ENCODE assay signal across 1 cellular context in the genomic region with DNA sequence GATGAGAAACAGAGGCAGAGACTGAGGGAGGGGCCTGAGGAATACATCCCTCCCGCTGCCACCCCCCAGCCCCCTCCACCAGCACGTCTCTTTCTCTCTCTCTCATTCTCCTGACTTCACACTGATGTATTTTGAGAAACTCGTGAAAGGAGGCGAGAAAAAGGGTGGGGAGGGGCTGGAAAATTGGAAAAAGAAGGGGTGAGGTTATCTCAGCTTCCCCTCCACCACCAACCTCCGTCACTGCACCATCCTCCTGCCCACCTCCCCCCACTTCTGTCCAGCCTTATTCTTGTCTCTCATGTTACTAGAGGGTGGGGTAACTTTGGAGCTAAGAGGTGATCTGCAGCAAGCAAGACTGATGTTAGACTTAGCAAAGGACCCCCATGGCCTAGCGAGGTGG.
TF ChIP-seq lines count a peak whose summit lies in the region.

No MANE protein-coding gene starts in this region.

TF ChIP-seq in IMR-90, 13 proteins besides CTCF, POLR2A, EP300 and RAD21 (continued from another document):
- TF ChIP-seq SMC3 (IDR thresholded peaks at IDR 0.05; ENCODE audit: low read depth, low read length), result no peak
- TF ChIP-seq RCOR1 (IDR thresholded peaks at IDR 0.05; ENCODE audit: insufficient replicate concordance, low read length), result no peak
- TF ChIP-seq, protein P1, sequence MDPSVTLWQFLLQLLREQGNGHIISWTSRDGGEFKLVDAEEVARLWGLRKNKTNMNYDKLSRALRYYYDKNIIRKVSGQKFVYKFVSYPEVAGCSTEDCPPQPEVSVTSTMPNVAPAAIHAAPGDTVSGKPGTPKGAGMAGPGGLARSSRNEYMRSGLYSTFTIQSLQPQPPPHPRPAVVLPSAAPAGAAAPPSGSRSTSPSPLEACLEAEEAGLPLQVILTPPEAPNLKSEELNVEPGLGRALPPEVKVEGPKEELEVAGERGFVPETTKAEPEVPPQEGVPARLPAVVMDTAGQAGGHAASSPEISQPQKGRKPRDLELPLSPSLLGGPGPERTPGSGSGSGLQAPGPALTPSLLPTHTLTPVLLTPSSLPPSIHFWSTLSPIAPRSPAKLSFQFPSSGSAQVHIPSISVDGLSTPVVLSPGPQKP (IDR thresholded peaks at IDR 0.05; ENCODE audit: borderline replicate concordance, low read depth, low read length), result no peak
- no peak for TF ChIP-seq BHLHE40 (IDR thresholded peaks at IDR 0.05; ENCODE audit: low read depth, low read length)
- TF ChIP-seq MAFK (IDR thresholded peaks at IDR 0.05; ENCODE audit: low read depth, low read length), result no peak
- TF ChIP-seq, protein P2, sequence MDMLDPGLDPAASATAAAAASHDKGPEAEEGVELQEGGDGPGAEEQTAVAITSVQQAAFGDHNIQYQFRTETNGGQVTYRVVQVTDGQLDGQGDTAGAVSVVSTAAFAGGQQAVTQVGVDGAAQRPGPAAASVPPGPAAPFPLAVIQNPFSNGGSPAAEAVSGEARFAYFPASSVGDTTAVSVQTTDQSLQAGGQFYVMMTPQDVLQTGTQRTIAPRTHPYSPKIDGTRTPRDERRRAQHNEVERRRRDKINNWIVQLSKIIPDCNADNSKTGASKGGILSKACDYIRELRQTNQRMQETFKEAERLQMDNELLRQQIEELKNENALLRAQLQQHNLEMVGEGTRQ (IDR thresholded peaks at IDR 0.05; ENCODE audit: low read depth, low read length), result no peak
- no peak for TF ChIP-seq MAZ (IDR thresholded peaks at IDR 0.05; ENCODE audit: borderline replicate concordance, low read depth, low read length)
- no peak for TF ChIP-seq RFX5 (IDR thresholded peaks at IDR 0.05; ENCODE audit: low read depth, low read length)
